Comparison of ENCODE assay signal across 8 cellular contexts in the genomic region with DNA sequence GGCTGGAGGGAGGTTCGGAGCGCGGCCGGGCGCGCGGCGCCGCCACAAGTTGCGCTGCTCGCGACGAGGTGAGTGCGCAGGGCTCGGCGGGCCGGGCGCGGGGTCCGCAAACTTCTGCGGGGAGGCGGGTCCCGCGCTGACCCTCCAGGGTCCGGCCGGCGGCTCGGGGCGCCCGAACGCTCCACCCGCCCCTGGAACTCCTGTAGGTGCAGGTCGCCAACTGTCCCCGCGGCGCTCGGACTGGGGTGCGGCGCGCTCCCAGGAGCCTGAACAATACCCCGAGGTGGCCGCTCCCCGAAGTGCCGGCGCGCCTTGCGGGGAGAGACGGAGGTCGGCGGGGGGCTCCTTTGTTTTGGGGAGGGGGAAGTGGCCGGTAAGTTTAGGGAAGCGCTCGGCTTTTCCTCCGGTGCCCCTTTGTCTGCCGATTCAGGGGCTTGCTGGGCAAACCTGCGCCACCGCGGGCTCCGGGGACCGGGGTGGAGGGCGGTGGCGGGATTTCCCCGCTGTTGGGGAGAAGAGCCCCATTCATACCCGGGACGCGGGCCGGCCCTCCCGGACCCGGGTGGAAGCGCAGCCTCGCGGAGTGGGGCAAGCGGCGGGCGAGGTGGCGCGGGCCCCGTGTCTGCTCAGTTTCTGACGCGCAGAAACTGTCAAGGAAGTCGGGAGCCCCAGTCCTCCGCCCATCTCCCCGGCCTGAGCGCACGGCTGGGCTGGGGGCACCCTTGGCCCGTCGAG. TPM values are rescaled to one million over a fixed set of nuclear protein-coding genes. Genes with fewer than 3 reads are reported as not detected.
DNase-seq lines count a peak whose midpoint lies in the region; ATAC-seq and TF ChIP-seq lines count a peak whose summit lies in the region.

No MANE protein-coding gene starts in this region.

- TF ChIP-seq POLR2A in ovary (IDR thresholded peaks at IDR 0.05) = no peak

- intact Hi-C loops in Right ventricle myocardium superior (cut with DNase I) = loop anchor here (10.0 kb wide), 2 partner anchors 59 to 219 kb away; no protein-coding TSS in a partner anchor
- intact Hi-C loops in Right ventricle myocardium inferior (cut with DNase I) = loop anchor here (10.0 kb wide), 1 partner anchor 209 kb away; no protein-coding TSS in a partner anchor
- intact Hi-C loops in ovary (cut with DNase I) = loop anchor here in 1 of 4 donors (2.0 kb wide), 1 partner anchor 123 kb away; no protein-coding TSS in a partner anchor

- H3K27ac ChIP-seq in KOPT-K1 (ENCODE audit: low read depth, low read length, poor library complexity, severe bottlenecking) (peak overlapping the region; percentile 73), ovary (peak overlapping the region; percentile 52 to 67)

- TF ChIP-seq CTCF in fibroblast of mammary gland (conservative IDR thresholded peaks at IDR 0.05; ENCODE audit: control insufficient read depth, insufficient read depth, low read depth, low read length) (no peak), ovary (IDR thresholded peaks at IDR 0.05) (no peak)

- ATAC-seq in Right ventricle myocardium superior (ENCODE audit: poor library complexity) = peak; percentile 6
- ATAC-seq in Right ventricle myocardium inferior = no peak

- peaks cover 4% of the 10 kb centered on the region for H3K4me1 ChIP-seq in ovary (ENCODE audit: insufficient read depth)

- peak; percentile 49 for DNase-seq in Right ventricle myocardium superior
- DNase-seq in Right ventricle myocardium inferior (ENCODE audit: missing footprints) = no peak
- peak; percentile 58 for DNase-seq in activated CD8-positive, alpha-beta memory T cell treated with anti-CD3 and anti-CD28 coated beads, Interleukin-2, amount 50 U/mL, for 48 hours
- DNase-seq in fibroblast of mammary gland (ENCODE audit: low read depth) = no peak
- DNase-seq in ovary = peak; percentile 15 to 45 (median 42)
- no peak for DNase-seq in midbrain (lab: John Stamatoyannopoulos, UW)
- DNase-seq in NCI-H146 treated with DMSO at 0.1 percent for 48 hours (lab: John Stamatoyannopoulos, UW; ENCODE audit: unreplicated experiment) = no peak

- H3K9me3 ChIP-seq in KOPT-K1 (ENCODE audit: insufficient read depth, low read length, poor library complexity, severe bottlenecking) (no peaks in the 10 kb centered on the region), ovary (no peaks in the 10 kb centered on the region)

- WGBS in ovary, 3 donors = 2 to 5% (median 2%) methylated on average over 37 to 87 of the region's 87 CpGs

- H3K36me3 ChIP-seq in KOPT-K1 (ENCODE audit: insufficient read depth, low read length) = peaks cover 7% of the 10 kb centered on the region; the same call in 1 of the 2 replicates
- no peaks in the 10 kb centered on the region for H3K36me3 ChIP-seq in ovary

- H3K27me3 ChIP-seq in ovary = no peaks in the 10 kb centered on the region

- H3K4me3 ChIP-seq in fibroblast of mammary gland (ENCODE audit: control insufficient read depth, low read depth, low read length) (peak overlapping the region; percentile 54), ovary (peak overlapping the region; percentile 64)

- TF ChIP-seq EP300 in ovary (IDR thresholded peaks at IDR 0.05) = no peak

RNA-seq across cellular contexts. Expression of gene TBL1X, which starts 0.7 kb away (rescaled TPM):
- total RNA-seq in Right ventricle myocardium superior (10.1 TPM), Right ventricle myocardium inferior (10.6 TPM), ovary (10 to 100 TPM; 15.1 to 46.5 (median 32.0) TPM)
- polyA plus RNA-seq in ovary = 10 to 100 TPM; 11.3 to 50.5 TPM

Comparison
In these comparisons a context has a peak if more than half of its experiments do, and no peak if none do; other contexts are left out.
1. DNase-seq: peak in Right ventricle myocardium superior (single experiment), activated CD8-positive, alpha-beta memory T cell treated with anti-CD3 and anti-CD28 coated beads, Interleukin-2, amount 50 U/mL, for 48 hours (single experiment) and ovary (5 of 5); none in Right ventricle myocardium inferior (single experiment), fibroblast of mammary gland (single experiment), midbrain (single experiment) and NCI-H146 treated with DMSO at 0.1 percent for 48 hours (single experiment).